9 cellular contexts compared by ENCODE assay signal in genomic region chr4:15470149-15470520, GRCh38. TPM values are rescaled to one million over a fixed set of nuclear protein-coding genes. Genes with fewer than 3 reads are reported as not detected.
DNase-seq lines count a peak whose midpoint lies in the region; ATAC-seq and TF ChIP-seq lines count a peak whose summit lies in the region.
"Had no signal": no experiment of that assay in that cellular context is flagged by ENCODE, and none has a peak within 500 bp of the region (broad histone marks: within the 10 kb centered on the region; RNA-seq: fewer than 3 reads in every experiment).

No MANE protein-coding gene starts in this region.

- 1% methylated on average over 2 of the region's 2 CpGs for WGBS in right cardiac atrium

- no peaks in the 10 kb centered on the region for H3K9me3 ChIP-seq in CD8-positive, alpha-beta memory T cell (ENCODE audit: low read length)
- H3K9me3 ChIP-seq in WERI-Rb-1 (ENCODE audit: severe bottlenecking) = no peaks in the 10 kb centered on the region
- no peaks in the 10 kb centered on the region for H3K9me3 ChIP-seq in right cardiac atrium (ENCODE audit: control insufficient read depth, low read length)

- no peak overlapping the region for H3K4me3 ChIP-seq in CD8-positive, alpha-beta memory T cell (ENCODE audit: low read length)
- H3K4me3 ChIP-seq in WERI-Rb-1 (ENCODE audit: low read depth, low read length) (peak overlapping the region; percentile 53), right cardiac atrium (ENCODE audit: low read length) (peak overlapping the region; percentile 94)

- H3K27me3 ChIP-seq in CD8-positive, alpha-beta memory T cell (ENCODE audit: insufficient read depth, low read length, poor library complexity, severe bottlenecking) = no peaks in the 10 kb centered on the region
- no peaks in the 10 kb centered on the region for H3K27me3 ChIP-seq in WERI-Rb-1 (ENCODE audit: insufficient read depth, low read depth, severe bottlenecking)
- no peaks in the 10 kb centered on the region for H3K27me3 ChIP-seq in right cardiac atrium (ENCODE audit: control insufficient read depth, insufficient read depth)

- no peak overlapping the region for H3K27ac ChIP-seq in CD8-positive, alpha-beta memory T cell (ENCODE audit: low read depth, low read length)
- H3K27ac ChIP-seq in WERI-Rb-1 (peak overlapping the region; percentile 51), right cardiac atrium (ENCODE audit: low read length) (peak overlapping the region; percentile 66)

- H3K27me3 Mint-ChIP-seq in CD8-positive, alpha-beta memory T cell = peaks cover 4 to 8% of the 10 kb centered on the region in 2 donors
- peaks cover 2% of the 10 kb centered on the region for H3K27me3 Mint-ChIP-seq in progenitor cell of endocrine pancreas

- H3K4me3 Mint-ChIP-seq in CD8-positive, alpha-beta memory T cell = peak overlapping the region; percentile 4 to 78 (median 64)
- H3K4me3 Mint-ChIP-seq in progenitor cell of endocrine pancreas (ENCODE audit: low read depth) = peak overlapping the region; percentile 85

- TF ChIP-seq CTCF in WERI-Rb-1 (IDR thresholded peaks at IDR 0.05; ENCODE audit: low read depth, low read length) (no peak), progenitor cell of endocrine pancreas (IDR thresholded peaks at IDR 0.05; ENCODE audit: unreplicated experiment) (no peak)

- ATAC-seq in right cardiac atrium = peak in 1 of 2 donors; percentile 36
- ATAC-seq in HG03460 (IDR thresholded peaks at IDR 0.05; ENCODE audit: unreplicated experiment) = no peak

- H3K4me1 Mint-ChIP-seq in CD8-positive, alpha-beta memory T cell = peaks cover 10 to 14% (median 10%) of the 10 kb centered on the region in 3 donors
- peaks cover 5% of the 10 kb centered on the region for H3K4me1 Mint-ChIP-seq in progenitor cell of endocrine pancreas (ENCODE audit: low read depth)

- intact Hi-C loops in right cardiac atrium (cut with DNase I) = loop anchor here in 2 of 4 donors (10.0 kb wide), 2 partner anchors 175 to 485 kb away; no protein-coding TSS in a partner anchor

- DNase-seq in CD8-positive, alpha-beta memory T cell = no peak
- no peak for DNase-seq in WERI-Rb-1
- no peak for DNase-seq in right cardiac atrium
- no peak for DNase-seq in progenitor cell of endocrine pancreas (ENCODE audit: low spot score, unreplicated experiment)
- DNase-seq in dermis blood vessel endothelial cell = no peak
- no peak for DNase-seq in NCI-H128 (lab: John Stamatoyannopoulos, UW; ENCODE audit: unreplicated experiment)
- no peak for DNase-seq in hippocampal formation (lab: John Stamatoyannopoulos, UW)

- peaks cover 9% of the 10 kb centered on the region for H3K4me1 ChIP-seq in CD8-positive, alpha-beta memory T cell (ENCODE audit: insufficient read depth, low read length)
- H3K4me1 ChIP-seq in right cardiac atrium (ENCODE audit: control insufficient read depth, insufficient read depth, low read length) = no peaks in the 10 kb centered on the region

- no peaks in the 10 kb centered on the region for H3K9me3 Mint-ChIP-seq in CD8-positive, alpha-beta memory T cell
- no peaks in the 10 kb centered on the region for H3K9me3 Mint-ChIP-seq in progenitor cell of endocrine pancreas (ENCODE audit: low read depth)

- POLR2A ChIA-PET in CD8-positive, alpha-beta memory T cell (lab: Charles Lee) = no interaction called here

- peak overlapping the region in 2 of 8 donors; percentile 9 to 22 for H3K27ac Mint-ChIP-seq in CD8-positive, alpha-beta memory T cell
- H3K27ac Mint-ChIP-seq in progenitor cell of endocrine pancreas = peak overlapping the region; percentile 33

- no peaks in the 10 kb centered on the region for H3K36me3 Mint-ChIP-seq in CD8-positive, alpha-beta memory T cell
- H3K36me3 Mint-ChIP-seq in progenitor cell of endocrine pancreas (ENCODE audit: insufficient read depth) = peaks cover 1% of the 10 kb centered on the region

- H3K36me3 ChIP-seq in CD8-positive, alpha-beta memory T cell (ENCODE audit: insufficient read depth, low read length) = no peaks in the 10 kb centered on the region
- no peaks in the 10 kb centered on the region for H3K36me3 ChIP-seq in WERI-Rb-1

- CTCF ChIA-PET in CD8-positive, alpha-beta memory T cell (lab: Charles Lee) = interaction anchor here (6.1 kb wide), 1 partner anchor 13 kb away, joined by 33 read pairs; no protein-coding TSS in a partner anchor

RNA-seq across cellular contexts. Expression of gene CC2D2A, which starts 0.5 kb away (rescaled TPM):
- total RNA-seq in CD8-positive, alpha-beta memory T cell = not detected
- 0.14 TPM for polyA plus RNA-seq in CD8-positive, alpha-beta memory T cell
- total RNA-seq in right cardiac atrium = 10 to 100 TPM in 3 of 4 donors, 1 to 10 TPM in 1; 8.2 to 13.6 (median 13.3) TPM
- 13.0 TPM for polyA plus RNA-seq in right cardiac atrium
- total RNA-seq in progenitor cell of endocrine pancreas = 25.8 and 26.8 TPM in 2 replicates
- 7.8 and 9.3 TPM in 2 replicates for total RNA-seq in dermis blood vessel endothelial cell

RNA-seq across cellular contexts. Expression of gene C1QTNF7, which starts 42.3 kb away (rescaled TPM):
- not detected for total RNA-seq in CD8-positive, alpha-beta memory T cell
- not detected for polyA plus RNA-seq in CD8-positive, alpha-beta memory T cell
- total RNA-seq in right cardiac atrium (1 to 10 TPM; 1.6 to 4.0 (median 2.2) TPM), progenitor cell of endocrine pancreas (not detected in 2 replicates), dermis blood vessel endothelial cell (not detected in 2 replicates)
- polyA plus RNA-seq in right cardiac atrium = 1.7 TPM
- total RNA-seq: glomerular endothelial cell had no signal
